In the genomic region with DNA sequence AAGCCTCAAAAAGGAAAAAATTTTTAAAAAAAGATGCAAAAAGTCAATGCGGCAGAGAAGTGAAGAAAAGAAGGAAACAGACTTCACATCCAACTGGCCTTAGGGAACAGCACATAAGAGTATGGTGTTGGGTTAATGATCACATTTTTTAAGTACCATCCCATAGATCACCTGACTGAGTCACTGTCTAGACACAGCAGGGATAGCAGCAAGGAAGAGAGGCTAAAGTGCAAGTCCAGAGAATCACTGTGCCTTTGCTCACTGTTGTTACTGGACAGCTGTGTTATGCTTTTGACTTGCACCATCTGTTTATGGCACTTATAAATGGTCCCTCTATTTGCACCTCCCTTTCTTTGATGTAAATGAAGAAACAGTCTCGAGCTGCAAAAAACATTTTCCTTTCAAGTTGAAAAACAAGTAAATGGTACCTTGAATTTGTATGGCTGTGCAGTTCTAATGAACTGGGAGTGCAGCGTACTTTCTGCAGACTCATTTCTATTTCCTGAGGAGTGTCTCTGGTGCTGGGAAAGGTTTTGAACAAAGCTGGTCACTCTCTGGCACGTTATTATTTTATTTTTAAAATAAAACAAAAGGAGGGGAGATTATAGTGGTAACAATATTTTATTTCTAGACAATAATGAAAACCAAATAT, we compare ENCODE assay signal across 1 cellular context.
TF ChIP-seq lines count a peak whose summit lies in the region.

No MANE protein-coding gene starts in this region.

TF ChIP-seq in HCT116, 20 proteins besides CTCF, POLR2A, EP300 and RAD21 (continued from another document):
- TF ChIP-seq, protein P1, sequence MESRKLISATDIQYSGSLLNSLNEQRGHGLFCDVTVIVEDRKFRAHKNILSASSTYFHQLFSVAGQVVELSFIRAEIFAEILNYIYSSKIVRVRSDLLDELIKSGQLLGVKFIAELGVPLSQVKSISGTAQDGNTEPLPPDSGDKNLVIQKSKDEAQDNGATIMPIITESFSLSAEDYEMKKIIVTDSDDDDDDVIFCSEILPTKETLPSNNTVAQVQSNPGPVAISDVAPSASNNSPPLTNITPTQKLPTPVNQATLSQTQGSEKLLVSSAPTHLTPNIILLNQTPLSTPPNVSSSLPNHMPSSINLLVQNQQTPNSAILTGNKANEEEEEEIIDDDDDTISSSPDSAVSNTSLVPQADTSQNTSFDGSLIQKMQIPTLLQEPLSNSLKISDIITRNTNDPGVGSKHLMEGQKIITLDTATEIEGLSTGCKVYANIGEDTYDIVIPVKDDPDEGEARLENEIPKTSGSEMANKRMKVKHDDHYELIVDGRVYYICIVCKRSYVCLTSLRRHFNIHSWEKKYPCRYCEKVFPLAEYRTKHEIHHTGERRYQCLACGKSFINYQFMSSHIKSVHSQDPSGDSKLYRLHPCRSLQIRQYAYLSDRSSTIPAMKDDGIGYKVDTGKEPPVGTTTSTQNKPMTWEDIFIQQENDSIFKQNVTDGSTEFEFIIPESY (IDR thresholded peaks at IDR 0.05; ENCODE audit: extremely low read depth, insufficient replicate concordance, low read length), result no peak
- no peak for TF ChIP-seq TCF7L2 (IDR thresholded peaks at IDR 0.05; ENCODE audit: borderline replicate concordance, extremely low read depth, insufficient read depth, insufficient read length)
- no peak for TF ChIP-seq FOSL1 (IDR thresholded peaks at IDR 0.05; ENCODE audit: low read depth)
